Comparison of ENCODE assay signal across 1 cellular context in the genomic region with DNA sequence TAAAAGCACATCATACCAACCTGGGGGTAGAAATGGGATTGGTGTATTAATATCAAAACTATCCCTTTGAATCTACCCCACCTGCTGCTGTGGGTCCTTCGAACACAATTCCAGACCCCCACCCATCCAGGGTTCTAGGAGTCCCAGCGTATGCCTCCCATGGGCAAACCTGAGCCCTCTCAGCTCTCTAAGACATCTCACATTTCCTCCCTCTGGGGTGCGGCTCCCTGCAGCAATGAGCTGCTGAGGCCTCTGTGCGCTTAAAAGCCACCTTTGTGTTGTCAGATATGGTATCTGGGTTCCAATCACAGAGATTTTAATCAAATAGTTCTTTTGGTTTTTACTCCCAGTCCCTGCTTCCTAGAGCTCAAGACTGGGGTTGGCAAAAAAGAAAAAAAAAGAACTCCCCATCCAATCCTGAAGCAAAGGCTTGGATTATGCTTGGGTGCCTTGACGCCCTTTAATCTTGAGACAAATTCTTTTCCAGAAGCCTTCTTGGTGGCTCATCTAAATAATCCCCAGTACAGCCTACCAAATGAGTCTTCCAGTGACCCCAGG.
TF ChIP-seq lines count a peak whose summit lies in the region.

No MANE protein-coding gene starts in this region.

TF ChIP-seq in H1, 55 proteins besides CTCF, POLR2A, EP300 and RAD21:
- TF ChIP-seq SP2 (IDR thresholded peaks at IDR 0.05; ENCODE audit: low read length) (no peak), KDM1A (IDR thresholded peaks at IDR 0.05; ENCODE audit: borderline replicate concordance, low read length) (0 out of 2 replicates have a peak, but pooled peaks have one; percentile 35)
TF ChIP-seq in H1: peak in this region for 1.
